9 cellular contexts compared by ENCODE assay signal in genomic region chr10:25522946-25523608, GRCh38.
DNase-seq lines count a peak whose midpoint lies in the region; TF ChIP-seq lines count a peak whose summit lies in the region.
"Had no signal": no experiment of that assay in that cellular context is flagged by ENCODE, and none has a peak within 500 bp of the region (broad histone marks: within the 10 kb centered on the region; RNA-seq: fewer than 3 reads in every experiment).

No MANE protein-coding gene starts in this region.

- H3K27ac ChIP-seq in C4-2B (no peak overlapping the region), WERI-Rb-1 (no peak overlapping the region)

- TF ChIP-seq CTCF in C4-2B (conservative IDR thresholded peaks at IDR 0.05) (peak; percentile 44), WERI-Rb-1 (IDR thresholded peaks at IDR 0.05; ENCODE audit: low read depth, low read length) (peak; percentile 72)

- no peaks in the 10 kb centered on the region for H3K36me3 ChIP-seq in WERI-Rb-1

- H3K4me3 ChIP-seq in WERI-Rb-1 (ENCODE audit: low read depth, low read length): no peak overlapping the region

- no peaks in the 10 kb centered on the region for H3K9me3 ChIP-seq in WERI-Rb-1 (ENCODE audit: severe bottlenecking)

- no peaks in the 10 kb centered on the region for H3K27me3 ChIP-seq in WERI-Rb-1 (ENCODE audit: insufficient read depth, low read depth, severe bottlenecking)

- DNase-seq in HT-29 (ENCODE audit: low spot score) (peak; percentile 7), WERI-Rb-1 (peak; percentile 52), iPS-NIHi11 (ENCODE audit: low spot score) (peak; percentile 38), HuH-7.5 (ENCODE audit: low spot score) (no peak), SIG-M5 treated with dmso at 0.1 percent for 504 hours (lab: John Stamatoyannopoulos, UW; ENCODE audit: unreplicated experiment) (no peak)
- DNase-seq in activated effector memory CD4-positive, alpha-beta T cell treated with Interleukin-2 at 50 U/mL for 16 hours: no peak
- no peak for DNase-seq in stimulated activated CD4-positive, alpha-beta T cell treated with anti-CD3 and anti-CD28 coated beads, Interleukin-2, amount 100 ng/mL, for 48 hours
- DNase-seq: NCI-H2029 treated with DMSO at 0.1 percent for 48 hours had no signal

Comparison
In these comparisons a context has a peak if more than half of its experiments do, and no peak if none do; other contexts are left out.
1. DNase-seq: peak in HT-29 (single experiment), WERI-Rb-1 (single experiment) and iPS-NIHi11 (single experiment); none in activated effector memory CD4-positive, alpha-beta T cell treated with Interleukin-2 at 50 U/mL for 16 hours (single experiment), HuH-7.5 (single experiment), SIG-M5 treated with dmso at 0.1 percent for 504 hours (single experiment) and stimulated activated CD4-positive, alpha-beta T cell treated with anti-CD3 and anti-CD28 coated beads, Interleukin-2, amount 100 ng/mL, for 48 hours (0 of 2).